Comparison of ENCODE assay signal across 8 cellular contexts in genomic region chr17:60599620-60600489, GRCh38. TPM values are rescaled to one million over a fixed set of nuclear protein-coding genes. Genes with fewer than 3 reads are reported as not detected.
DNase-seq lines count a peak whose midpoint lies in the region; ATAC-seq and TF ChIP-seq lines count a peak whose summit lies in the region.

Gene PPM1D, plus strand, starts transcription at chr17:60600193. Its CDS starts 222 bp downstream, at chr17:60600415.

- peak within 1 kb of the TSS; percentile 94 for H3K27ac Mint-ChIP-seq in activated naive CD4-positive, alpha-beta T cell treated with anti-CD3 and anti-CD28 coated beads, Interleukin-2, amount 10 ng/mL, durations not matched to agents 7 days and 5 days

- DNase-seq in NCI-H1048 (lab: John Stamatoyannopoulos, UW) (peak; percentile 98), SK-N-MC (ENCODE audit: low read depth, low spot score) (peak; percentile 81)
- DNase-seq in activated naive CD4-positive, alpha-beta T cell treated with anti-CD3 and anti-CD28 coated beads, Interleukin-2, amount 10 ng/mL, durations not matched to agents 7 days and 5 days: peak; percentile 99

- H3K27ac ChIP-seq in SK-N-MC (peak within 1 kb of the TSS; percentile 89), gastroesophageal sphincter (peak within 1 kb of the TSS; percentile 93 to 98 (median 97)), neutrophil (peak within 1 kb of the TSS; percentile 97)

- H3K36me3 Mint-ChIP-seq in activated naive CD4-positive, alpha-beta T cell treated with anti-CD3 and anti-CD28 coated beads, Interleukin-2, amount 10 ng/mL, durations not matched to agents 7 days and 5 days: peaks cover 9% of the 10 kb centered on the region

- H3K4me1 ChIP-seq in gastroesophageal sphincter (peaks cover 3 to 42% (median 14%) of the 10 kb centered on the region in 3 donors), neutrophil (ENCODE audit: control insufficient read depth in 1 of 2, insufficient read depth in 1 of 2, low read depth in 1 of 2, low read length in 1 of 2) (peaks cover 48 to 51% of the 10 kb centered on the region in 2 experiments)

- H3K4me3 ChIP-seq in GM08714 (ENCODE audit: low read length) (peak within 1 kb of the TSS; percentile 95), SK-N-MC (peak within 1 kb of the TSS; percentile 91), gastroesophageal sphincter (peak within 1 kb of the TSS; percentile 86), neutrophil (ENCODE audit: low read depth in 1 of 2, low read length in 1 of 2) (peak within 1 kb of the TSS; percentile 86 to 92)

- TF ChIP-seq POLR2A in gastroesophageal sphincter (IDR thresholded peaks at IDR 0.05): peak; percentile 91 to 92

- H3K36me3 ChIP-seq in SK-N-MC (ENCODE audit: insufficient read depth, low read length): no peaks in the 10 kb centered on the region
- no peaks in the 10 kb centered on the region for H3K36me3 ChIP-seq in gastroesophageal sphincter
- no peaks in the 10 kb centered on the region for H3K36me3 ChIP-seq in neutrophil

- TF ChIP-seq EP300 in gastroesophageal sphincter (IDR thresholded peaks at IDR 0.05): no peak

- peak within 1 kb of the TSS; percentile 91 for H3K9ac ChIP-seq in SK-N-MC (ENCODE audit: insufficient read length)

- ATAC-seq in HG02588 (IDR thresholded peaks at IDR 0.05; ENCODE audit: unreplicated experiment): peak; percentile 88
- peak; percentile 97 for ATAC-seq in gastroesophageal sphincter

- peak within 1 kb of the TSS; percentile 89 for H3K4me3 Mint-ChIP-seq in activated naive CD4-positive, alpha-beta T cell treated with anti-CD3 and anti-CD28 coated beads, Interleukin-2, amount 10 ng/mL, durations not matched to agents 7 days and 5 days

- H3K9me3 Mint-ChIP-seq in activated naive CD4-positive, alpha-beta T cell treated with anti-CD3 and anti-CD28 coated beads, Interleukin-2, amount 10 ng/mL, durations not matched to agents 7 days and 5 days: no peaks in the 10 kb centered on the region

- CTCF ChIA-PET in activated naive CD4-positive, alpha-beta T cell treated with anti-CD3 and anti-CD28 coated beads, Interleukin-2, amount 10 ng/mL, durations not matched to agents 7 days and 5 days (lab: Charles Lee): interaction anchor here (1.2 to 1.6 kb wide), 3 partner anchors 13 to 41 kb away, joined by 3 to 4 read pairs (median 3); no protein-coding TSS in a partner anchor

- WGBS in gastroesophageal sphincter (ENCODE audit: low coverage in 1 of 2), 2 donors: 0% methylated on average over 11 to 16 of the region's 83 CpGs

- no peaks in the 10 kb centered on the region for H3K9me3 ChIP-seq in SK-N-MC (ENCODE audit: low read depth, low read length)
- no peaks in the 10 kb centered on the region for H3K9me3 ChIP-seq in gastroesophageal sphincter
- no peaks in the 10 kb centered on the region for H3K9me3 ChIP-seq in neutrophil

- peaks cover 4% of the 10 kb centered on the region for H3K27me3 Mint-ChIP-seq in activated naive CD4-positive, alpha-beta T cell treated with anti-CD3 and anti-CD28 coated beads, Interleukin-2, amount 10 ng/mL, durations not matched to agents 7 days and 5 days

- TF ChIP-seq CTCF in gastroesophageal sphincter (IDR thresholded peaks at IDR 0.05) (peak in 3 of 4 experiments; percentile 15 to 28 (median 23)), neutrophil (IDR thresholded peaks at IDR 0.05) (peak; percentile 87), subcutaneous adipose tissue (IDR thresholded peaks at IDR 0.05; ENCODE audit: low read depth) (no peak)

- no peaks in the 10 kb centered on the region for H3K27me3 ChIP-seq in gastroesophageal sphincter
- no peaks in the 10 kb centered on the region for H3K27me3 ChIP-seq in neutrophil

- peaks cover 43% of the 10 kb centered on the region for H3K4me1 Mint-ChIP-seq in activated naive CD4-positive, alpha-beta T cell treated with anti-CD3 and anti-CD28 coated beads, Interleukin-2, amount 10 ng/mL, durations not matched to agents 7 days and 5 days

RNA-seq across cellular contexts. Expression of gene PPM1D, which starts in this region (rescaled TPM):
- 10 to 100 TPM; 10.1 to 17.3 (median 12.3) TPM for total RNA-seq in gastroesophageal sphincter
- 10 to 100 TPM; 12.2 to 16.1 (median 15.4) TPM for total RNA-seq in subcutaneous adipose tissue

Comparison
In these comparisons a context has a peak if more than half of its experiments do, and no peak if none do; other contexts are left out.
1. Peak in every context shown above with its lines: DNase-seq, ATAC-seq, H3K4me3 ChIP-seq and H3K27ac ChIP-seq.